Comparison of ENCODE assay signal across 2 cellular contexts in genomic region chr15:39573844-39574243, GRCh38.
TF ChIP-seq lines count a peak whose summit lies in the region.

No MANE protein-coding gene starts in this region.

TF ChIP-seq in IMR-90, 13 proteins besides CTCF, POLR2A, EP300 and RAD21:
- TF ChIP-seq USF2 (IDR thresholded peaks at IDR 0.05; ENCODE audit: low read depth, low read length) (no peak), SMC3 (IDR thresholded peaks at IDR 0.05; ENCODE audit: low read depth, low read length) (no peak), CEBPB (IDR thresholded peaks at IDR 0.05; ENCODE audit: low read depth, low read length) (no peak), MXI1 (IDR thresholded peaks at IDR 0.05; ENCODE audit: borderline replicate concordance, low read depth, low read length) (no peak), ELK1 (IDR thresholded peaks at IDR 0.05; ENCODE audit: borderline replicate concordance, low read depth, low read length) (no peak), FOS (IDR thresholded peaks at IDR 0.05; ENCODE audit: low read depth, low read length) (no peak), MAZ (IDR thresholded peaks at IDR 0.05; ENCODE audit: borderline replicate concordance, low read depth, low read length) (no peak), MAFK (IDR thresholded peaks at IDR 0.05; ENCODE audit: low read depth, low read length) (no peak)

TF ChIP-seq in endothelial cell of umbilical vein, 7 proteins besides CTCF, POLR2A, EP300 and RAD21:
- no peak for TF ChIP-seq GATA2 (IDR thresholded peaks at IDR 0.05; ENCODE audit: insufficient read depth, insufficient read length, low read depth, low read length)
- TF ChIP-seq POLR2AphosphoS5 (IDR thresholded peaks at IDR 0.05; ENCODE audit: insufficient read depth, low read depth, low read length), result no peak
- TF ChIP-seq JUN (IDR thresholded peaks at IDR 0.05; ENCODE audit: borderline replicate concordance, insufficient read depth, insufficient read length, low read depth), result no peak
- no peak for TF ChIP-seq MYC (IDR thresholded peaks at IDR 0.05; ENCODE audit: low read depth, low read length)
- TF ChIP-seq MAX (IDR thresholded peaks at IDR 0.05; ENCODE audit: insufficient read depth, insufficient read length), result no peak
- no peak for TF ChIP-seq EZH2 (IDR thresholded peaks at IDR 0.05; ENCODE audit: borderline replicate concordance, low read depth, low read length, severe bottlenecking)
